In genomic region chr1:186848509-186849130, GRCh38 we compare ENCODE assay signal across 2 cellular contexts.
TF ChIP-seq lines count a peak whose summit lies in the region.

No MANE protein-coding gene starts in this region.

TF ChIP-seq in IMR-90, 13 proteins besides CTCF, POLR2A, EP300 and RAD21 (continued from another document):
- TF ChIP-seq RFX5 (IDR thresholded peaks at IDR 0.05; ENCODE audit: low read depth, low read length) (no peak), MXI1 (IDR thresholded peaks at IDR 0.05; ENCODE audit: borderline replicate concordance, low read depth, low read length) (no peak), CEBPB (IDR thresholded peaks at IDR 0.05; ENCODE audit: low read depth, low read length) (no peak), FOS (IDR thresholded peaks at IDR 0.05; ENCODE audit: low read depth, low read length) (no peak)

TF ChIP-seq in WTC11, 78 proteins besides CTCF, POLR2A, EP300 and RAD21 (continued from another document):
- no peak for TF ChIP-seq SP1 (CRISPR knock-in tag; conservative IDR thresholded peaks at IDR 0.05)
- no peak for TF ChIP-seq TEAD4 (CRISPR knock-in tag; IDR thresholded peaks at IDR 0.05)
- no peak for TF ChIP-seq SOX15 (CRISPR knock-in tag; IDR thresholded peaks at IDR 0.05)
- no peak for TF ChIP-seq ZNF263 (CRISPR knock-in tag; IDR thresholded peaks at IDR 0.05; ENCODE audit: low read depth)
- TF ChIP-seq, protein P1, sequence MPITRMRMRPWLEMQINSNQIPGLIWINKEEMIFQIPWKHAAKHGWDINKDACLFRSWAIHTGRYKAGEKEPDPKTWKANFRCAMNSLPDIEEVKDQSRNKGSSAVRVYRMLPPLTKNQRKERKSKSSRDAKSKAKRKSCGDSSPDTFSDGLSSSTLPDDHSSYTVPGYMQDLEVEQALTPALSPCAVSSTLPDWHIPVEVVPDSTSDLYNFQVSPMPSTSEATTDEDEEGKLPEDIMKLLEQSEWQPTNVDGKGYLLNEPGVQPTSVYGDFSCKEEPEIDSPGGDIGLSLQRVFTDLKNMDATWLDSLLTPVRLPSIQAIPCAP (CRISPR knock-in tag; IDR thresholded peaks at IDR 0.05) = no peak
- TF ChIP-seq PRRX2 (CRISPR knock-in tag; IDR thresholded peaks at IDR 0.05) = no peak
